In the genomic region with DNA sequence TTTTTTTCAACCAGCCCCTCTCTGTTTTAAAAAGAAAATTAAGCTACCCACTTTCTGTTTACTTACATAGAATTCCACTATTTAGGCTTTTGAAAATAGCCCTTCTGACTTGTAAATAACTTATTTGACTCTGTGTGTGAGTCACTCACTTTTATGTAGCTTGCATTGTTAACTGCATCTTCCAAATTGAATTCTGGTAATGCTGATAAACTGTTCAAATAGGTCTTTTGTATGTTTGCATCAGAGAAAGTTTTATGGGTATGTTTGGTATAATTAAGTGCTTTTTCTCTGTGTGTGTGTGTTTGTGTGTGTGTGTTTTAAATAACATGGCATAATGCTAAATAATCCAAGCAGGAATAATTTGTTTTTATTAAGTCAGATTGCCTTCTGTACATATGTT, we compare ENCODE assay signal across 1 cellular context.
TF ChIP-seq lines count a peak whose summit lies in the region.

No MANE protein-coding gene starts in this region.

TF ChIP-seq in GM23338, 12 proteins besides CTCF, POLR2A, EP300 and RAD21 (continued from another document):
- TF ChIP-seq, protein P1, sequence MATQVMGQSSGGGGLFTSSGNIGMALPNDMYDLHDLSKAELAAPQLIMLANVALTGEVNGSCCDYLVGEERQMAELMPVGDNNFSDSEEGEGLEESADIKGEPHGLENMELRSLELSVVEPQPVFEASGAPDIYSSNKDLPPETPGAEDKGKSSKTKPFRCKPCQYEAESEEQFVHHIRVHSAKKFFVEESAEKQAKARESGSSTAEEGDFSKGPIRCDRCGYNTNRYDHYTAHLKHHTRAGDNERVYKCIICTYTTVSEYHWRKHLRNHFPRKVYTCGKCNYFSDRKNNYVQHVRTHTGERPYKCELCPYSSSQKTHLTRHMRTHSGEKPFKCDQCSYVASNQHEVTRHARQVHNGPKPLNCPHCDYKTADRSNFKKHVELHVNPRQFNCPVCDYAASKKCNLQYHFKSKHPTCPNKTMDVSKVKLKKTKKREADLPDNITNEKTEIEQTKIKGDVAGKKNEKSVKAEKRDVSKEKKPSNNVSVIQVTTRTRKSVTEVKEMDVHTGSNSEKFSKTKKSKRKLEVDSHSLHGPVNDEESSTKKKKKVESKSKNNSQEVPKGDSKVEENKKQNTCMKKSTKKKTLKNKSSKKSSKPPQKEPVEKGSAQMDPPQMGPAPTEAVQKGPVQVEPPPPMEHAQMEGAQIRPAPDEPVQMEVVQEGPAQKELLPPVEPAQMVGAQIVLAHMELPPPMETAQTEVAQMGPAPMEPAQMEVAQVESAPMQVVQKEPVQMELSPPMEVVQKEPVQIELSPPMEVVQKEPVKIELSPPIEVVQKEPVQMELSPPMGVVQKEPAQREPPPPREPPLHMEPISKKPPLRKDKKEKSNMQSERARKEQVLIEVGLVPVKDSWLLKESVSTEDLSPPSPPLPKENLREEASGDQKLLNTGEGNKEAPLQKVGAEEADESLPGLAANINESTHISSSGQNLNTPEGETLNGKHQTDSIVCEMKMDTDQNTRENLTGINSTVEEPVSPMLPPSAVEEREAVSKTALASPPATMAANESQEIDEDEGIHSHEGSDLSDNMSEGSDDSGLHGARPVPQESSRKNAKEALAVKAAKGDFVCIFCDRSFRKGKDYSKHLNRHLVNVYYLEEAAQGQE (IDR thresholded peaks at IDR 0.05; ENCODE audit: unreplicated experiment) = no peak
- TF ChIP-seq NANOG (IDR thresholded peaks at IDR 0.05; ENCODE audit: borderline replicate concordance) (no peak), STAT1 (IDR thresholded peaks at IDR 0.05; ENCODE audit: unreplicated experiment) (no peak)
